In the genomic region with DNA sequence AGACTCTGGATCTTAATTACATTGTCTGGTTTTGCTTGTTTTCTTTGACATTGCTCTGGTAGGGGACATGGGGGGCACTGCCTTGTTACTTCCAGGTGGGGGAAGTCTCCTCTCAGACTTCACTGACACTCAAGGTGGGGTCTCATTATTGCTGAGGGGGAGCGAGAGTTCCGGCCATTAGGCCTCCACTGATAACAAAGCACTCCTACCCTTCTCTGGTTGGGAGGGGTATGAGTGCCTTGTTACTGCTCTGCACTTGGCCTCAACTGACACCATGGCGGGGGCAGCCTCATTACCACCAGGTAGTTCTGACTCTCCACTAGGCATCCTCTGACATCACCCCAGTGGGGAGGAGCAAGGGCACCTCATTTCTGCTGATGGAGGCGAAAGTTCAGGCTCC, we compare ENCODE assay signal across 26 cellular contexts. TPM values are rescaled to one million over a fixed set of nuclear protein-coding genes. Genes with fewer than 3 reads are reported as not detected.
"Had no signal": no experiment of that assay in that cellular context is flagged by ENCODE, and none has a peak within 500 bp of the region (broad histone marks: within the 10 kb centered on the region; RNA-seq: fewer than 3 reads in every experiment).

No MANE protein-coding gene starts in this region.

- DNase-seq: colonic mucosa; effector memory CD4-positive, alpha-beta T cell; immature natural killer cell; islet precursor cell; kidney glomerular epithelial cell; left ventricle myocardium superior; lower lobe of right lung; natural killer cell; stimulated activated CD4-positive, alpha-beta T cell treated with anti-CD3 and anti-CD28 coated beads, Interleukin-12 subunit alpha, Interleukin-12 subunit beta, amount 100 ng/mL, for 4 hours; stimulated activated CD4-positive, alpha-beta T cell treated with anti-CD3 and anti-CD28 coated beads, Interleukin-1b, Interleukin-23, amount 100 ng/mL, for 48 hours; stimulated activated CD4-positive, alpha-beta T cell treated with anti-CD3 and anti-CD28 coated beads, Interleukin-4, amount 100 ng/mL, for 1 hour; stimulated activated naive CD4-positive, alpha-beta T cell treated with Interleukin-2 at 50 U/mL for 16 hours; stomach; upper lobe of left lung had no signal

- H3K27ac Mint-ChIP-seq: dendritic cell treated with granulocyte-macrophage colony-stimulating factor and Interleukin-4, amounts not matched to agents 40 ng/mL and 50 ng/mL, for 4 days; immature natural killer cell; natural killer cell; stimulated activated effector memory CD8-positive, alpha-beta T cell treated with anti-CD3 and anti-CD28 coated beads, Interleukin-12 subunit alpha, Interleukin-12 subunit beta, amount 100 ng/mL, for 72 hours had no signal

- H3K4me3 Mint-ChIP-seq: dendritic cell treated with granulocyte-macrophage colony-stimulating factor and Interleukin-4, amounts not matched to agents 40 ng/mL and 50 ng/mL, for 4 days; immature natural killer cell; natural killer cell; neural crest cell; stimulated activated effector memory CD8-positive, alpha-beta T cell treated with anti-CD3 and anti-CD28 coated beads, Interleukin-12 subunit alpha, Interleukin-12 subunit beta, amount 100 ng/mL, for 72 hours had no signal

- H3K27ac ChIP-seq: colonic mucosa, lower lobe of right lung, prostate gland, right atrium auricular region, stomach, thoracic aorta, tibial nerve, upper lobe of left lung had no signal

- H3K36me3 Mint-ChIP-seq: immature natural killer cell; natural killer cell; stimulated activated effector memory CD8-positive, alpha-beta T cell treated with anti-CD3 and anti-CD28 coated beads, Interleukin-12 subunit alpha, Interleukin-12 subunit beta, amount 100 ng/mL, for 72 hours had no signal

- H3K27me3 ChIP-seq: colonic mucosa, right atrium auricular region, stomach, tibial nerve, upper lobe of left lung had no signal

- H3K4me1 ChIP-seq: colonic mucosa, lower lobe of right lung, prostate gland, right atrium auricular region, tibial nerve, upper lobe of left lung had no signal

- H3K9me3 Mint-ChIP-seq: dendritic cell treated with granulocyte-macrophage colony-stimulating factor and Interleukin-4, amounts not matched to agents 40 ng/mL and 50 ng/mL, for 4 days had no signal

- ATAC-seq: left ventricle myocardium superior; lower lobe of right lung; natural killer cell; sciatic nerve; stimulated activated effector memory CD8-positive, alpha-beta T cell treated with anti-CD3 and anti-CD28 coated beads, Interleukin-12 subunit alpha, Interleukin-12 subunit beta, amount 100 ng/mL, for 72 hours had no signal

- H3K4me1 Mint-ChIP-seq: immature natural killer cell; natural killer cell; neural crest cell; stimulated activated effector memory CD8-positive, alpha-beta T cell treated with anti-CD3 and anti-CD28 coated beads, Interleukin-12 subunit alpha, Interleukin-12 subunit beta, amount 100 ng/mL, for 72 hours had no signal

- H3K4me2 ChIP-seq: smooth muscle cell had no signal

- H3K36me3 ChIP-seq: colonic mucosa, lower lobe of right lung, prostate gland, right atrium auricular region, stomach, thoracic aorta, tibial nerve, upper lobe of left lung had no signal

- H3K4me3 ChIP-seq: colonic mucosa, lower lobe of right lung, prostate gland, right atrium auricular region, smooth muscle cell, stomach, thoracic aorta, tibial nerve, upper lobe of left lung had no signal

RNA-seq across cellular contexts. Expression of gene SH3GL3, which starts 25.7 kb away (rescaled TPM):
- total RNA-seq: colonic mucosa, endothelial cell of umbilical vein, left ventricle myocardium superior, mononuclear cell, natural killer cell, subcutaneous adipose tissue had no signal
- polyA plus RNA-seq: endothelial cell of umbilical vein, immature natural killer cell had no signal
